In the genomic region with DNA sequence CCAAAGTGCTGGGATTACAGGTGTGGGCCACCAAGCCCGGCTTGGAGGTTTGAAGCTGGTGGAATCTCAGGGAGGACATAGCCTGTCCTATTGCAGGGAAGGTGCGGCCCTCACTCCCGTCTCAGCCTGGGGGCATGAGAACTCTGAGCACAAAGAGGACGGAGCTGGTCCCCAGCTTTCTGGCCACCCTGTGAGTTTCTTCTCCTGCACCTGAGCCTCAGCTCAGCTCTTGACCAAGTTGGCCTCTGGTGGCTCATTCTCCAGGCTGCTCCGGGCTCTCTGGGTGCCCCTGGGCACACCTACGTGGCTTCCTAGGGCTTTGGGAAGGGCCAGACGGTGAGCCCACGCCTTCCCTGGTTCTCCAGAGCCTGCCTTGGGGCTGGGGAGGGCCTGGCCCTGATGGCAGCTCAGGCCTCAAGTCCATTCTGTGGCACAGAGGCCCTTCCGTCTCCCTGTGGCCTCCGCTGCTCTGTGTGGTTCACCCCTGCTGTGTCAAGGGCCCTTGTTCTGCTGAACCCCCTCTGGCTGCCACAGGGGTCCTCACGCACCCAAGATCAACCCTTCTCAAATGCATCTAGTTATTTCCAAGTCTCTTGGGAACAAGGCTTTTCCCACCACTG, we compare ENCODE assay signal across 10 cellular contexts. TPM values are rescaled to one million over a fixed set of nuclear protein-coding genes. Genes with fewer than 3 reads are reported as not detected.
DNase-seq lines count a peak whose midpoint lies in the region; ATAC-seq, FAIRE-seq and TF ChIP-seq lines count a peak whose summit lies in the region.
"Had no signal": no experiment of that assay in that cellular context is flagged by ENCODE, and none has a peak within 500 bp of the region (broad histone marks: within the 10 kb centered on the region; RNA-seq: fewer than 3 reads in every experiment).

No MANE protein-coding gene starts in this region.

- no peak overlapping the region for H3K9ac ChIP-seq in KMS-11
- H3K9ac ChIP-seq in GM12878 (ENCODE audit: control insufficient read depth, insufficient read depth, low read length), result peak overlapping the region; percentile 84
- no peak overlapping the region for H3K9ac ChIP-seq in neuronal stem cell (ENCODE audit: low read depth, low read length, poor library complexity)

- intact Hi-C loops in Caco-2 (cut with micrococcal nuclease; ENCODE audit: unreplicated experiment) (loop anchor here (2.0 kb wide), 1 partner anchor 72 kb away; no protein-coding TSS in a partner anchor), GM12878 (cut with micrococcal nuclease; ENCODE audit: unreplicated experiment) (loop anchor here (5.0 kb wide), 1 partner anchor 47 kb away; no protein-coding TSS in a partner anchor)

- no peak overlapping the region for H2BK120ac ChIP-seq in neuronal stem cell (ENCODE audit: low read depth, low read length)

- H3K27me3 Mint-ChIP-seq in Caco-2 (ENCODE audit: insufficient read depth, unreplicated experiment), result no peaks in the 10 kb centered on the region

- H3K4me2 ChIP-seq in KMS-11 (peak overlapping the region; percentile 72; the same call in 1 of the 2 replicates), GM12878 (ENCODE audit: control insufficient read depth, insufficient read depth) (peak overlapping the region; percentile 88; the same call in 1 of the 2 replicates), neuronal stem cell (ENCODE audit: insufficient read depth, low read length, poor library complexity, severe bottlenecking) (no peak overlapping the region)

- no peak for TF ChIP-seq CTCF in Caco-2 (IDR thresholded peaks at IDR 0.05; ENCODE audit: insufficient read depth in 1 of 2, low read depth in 1 of 2, low read length in 1 of 2, severe bottlenecking in 1 of 2, unreplicated experiment in 1 of 2)
- TF ChIP-seq CTCF in KMS-11 (conservative IDR thresholded peaks at IDR 0.05; ENCODE audit: low read depth, low read length), result no peak
- no peak for TF ChIP-seq CTCF in GM12878 (IDR thresholded peaks at IDR 0.05 in 2 of 3, conservative IDR thresholded peaks at IDR 0.05 in 1 of 3; ENCODE audit: control insufficient read depth in 2 of 3, extremely low read depth in 1 of 3, insufficient read depth in 1 of 3, low read depth in 3 of 3, low read length in 3 of 3)

- no peak overlapping the region for H3K4ac ChIP-seq in neuronal stem cell (ENCODE audit: low read length)

- CTCF ChIA-PET in Caco-2 (lab: Charles Lee) (interaction anchor here (0.6 to 2.4 kb wide), 2 partner anchors 67 to 75 kb away, joined by 3 to 7 read pairs; a partner anchor contains a TSS), GM12878 (lab: Yijun Ruan, JAX) (no interaction called here)

- DNase-seq in Caco-2, result peak in 1 of 2 experiments; percentile 11
- DNase-seq in GM12878 (ENCODE audit: low read depth, low spot score), result no peak
- DNase-seq in neuronal stem cell (ENCODE audit: low spot score), result no peak
- no peak for DNase-seq in GM19239 (ENCODE audit: insufficient read length, low spot score)
- DNase-seq in NCI-H146 treated with DMSO at 0.1 percent for 48 hours (lab: John Stamatoyannopoulos, UW; ENCODE audit: unreplicated experiment), result no peak
- no peak for DNase-seq in amygdala (lab: John Stamatoyannopoulos, UW)
- DNase-seq: activated gamma-delta T cell, EL had no signal

- 0 out of 2 replicates have a peak, but pooled peaks cover 4% of the 10 kb centered on the region for H3K79me2 ChIP-seq in KMS-11 (ENCODE audit: insufficient read depth, low read depth)
- peaks cover 19% of the 10 kb centered on the region for H3K79me2 ChIP-seq in GM12878 (ENCODE audit: control insufficient read depth, insufficient read depth, low read length)

- peaks cover 70% of the 10 kb centered on the region for H3K36me3 Mint-ChIP-seq in Caco-2 (ENCODE audit: insufficient read depth, unreplicated experiment)

- peaks cover 5% of the 10 kb centered on the region for H3K79me1 ChIP-seq in neuronal stem cell (ENCODE audit: low read depth, low read length)

- POLR2A ChIA-PET in Caco-2 (lab: Charles Lee) (interaction anchor here (1.4 kb wide), 1 partner anchor 67 kb away, joined by 5 read pairs; a partner anchor contains a TSS), GM12878 (lab: Charles Lee) (interaction anchor here (0.5 to 1.8 kb wide), 3 partner anchors 9 to 475 kb away, joined by 3 to 7 read pairs (median 7); a partner anchor contains a TSS)

- no peak for ATAC-seq in GM12878
- ATAC-seq in GM21515 (IDR thresholded peaks at IDR 0.05; ENCODE audit: unreplicated experiment), result no peak

- peak overlapping the region; percentile 87 for H3K27ac Mint-ChIP-seq in Caco-2 (ENCODE audit: unreplicated experiment)

- SMC1A ChIA-PET in GM12878 (lab: Charles Lee; ENCODE audit: uncharacterized antibody, unreplicated experiment), result interaction anchor here (1.1 kb wide), 1 partner anchor 49 kb away, joined by 3 read pairs; no protein-coding TSS in a partner anchor

- no peak overlapping the region for H2BK15ac ChIP-seq in neuronal stem cell (ENCODE audit: low read length)

- H2AFZ ChIP-seq in KMS-11 (ENCODE audit: low read depth), result no peak overlapping the region
- H2AFZ ChIP-seq in GM12878 (ENCODE audit: control insufficient read depth, low read depth, low read length), result no peak overlapping the region
- no peak overlapping the region for H2AFZ ChIP-seq in neuronal stem cell (ENCODE audit: low read length)

- RAD21 ChIA-PET in GM12878 (lab: Charles Lee; ENCODE audit: unreplicated experiment), result no interaction called here

- H3K36me3 ChIP-seq in Caco-2 (ENCODE audit: control insufficient read depth, insufficient read depth, low read length) (no peaks in the 10 kb centered on the region), KMS-11 (ENCODE audit: insufficient read depth) (no peaks in the 10 kb centered on the region), GM12878 (ENCODE audit: control insufficient read depth in 2 of 2, insufficient read depth in 2 of 2, low read length in 1 of 2) (peaks cover 0 to 1% of the 10 kb centered on the region in 2 experiments; a peak in 1 of 4 replicates), neuronal stem cell (replicated peaks in 1 of 2; ENCODE audit: control insufficient read depth in 2 of 2, insufficient read depth in 2 of 2, low read length in 2 of 2) (peaks cover 0 to 8% of the 10 kb centered on the region in 2 donors)

- no peaks in the 10 kb centered on the region for H3K9me3 Mint-ChIP-seq in Caco-2 (ENCODE audit: unreplicated experiment)

- no peak for TF ChIP-seq POLR2A in GM12878 (IDR thresholded peaks at IDR 0.05; ENCODE audit: low read depth, low read length)

- H3K9me3 ChIP-seq in Caco-2, result no peaks in the 10 kb centered on the region
- no peaks in the 10 kb centered on the region for H3K9me3 ChIP-seq in GM12878 (replicated peaks; ENCODE audit: control insufficient read depth, insufficient read depth, low read length)
- peaks cover 0 to 3% of the 10 kb centered on the region in 2 donors for H3K9me3 ChIP-seq in neuronal stem cell (replicated peaks in 1 of 2; ENCODE audit: control insufficient read depth in 2 of 2, insufficient read depth in 1 of 2, low read depth in 1 of 2, low read length in 2 of 2)

- no peak overlapping the region for H2BK12ac ChIP-seq in neuronal stem cell (ENCODE audit: low read length)

- FAIRE-seq in GM12878 (lab: Jason Lieb, UNC) (no peak), GM19239 (lab: Jason Lieb, UNC) (no peak)

- BruUV-seq in Caco-2 (replicated peaks; lab: Mats Ljungman, UMichigan), result no TSS peak
- BruUV-seq in GM12878 (replicated peaks; lab: Mats Ljungman, UMichigan), result TSS peak; percentile 74

- no peak overlapping the region for H3K23ac ChIP-seq in neuronal stem cell (ENCODE audit: low read depth, low read length, poor library complexity)

- H2AK5ac ChIP-seq in neuronal stem cell (ENCODE audit: low read depth, low read length), result peak overlapping the region; percentile 26

- H4K20me1 ChIP-seq in KMS-11 (ENCODE audit: insufficient read depth), result no peaks in the 10 kb centered on the region
- no peaks in the 10 kb centered on the region for H4K20me1 ChIP-seq in GM12878 (ENCODE audit: control insufficient read depth, insufficient read depth)

- H3K27ac ChIP-seq in KMS-11 (no peak overlapping the region), GM12878 (ENCODE audit: control insufficient read depth, insufficient read depth) (peak overlapping the region; percentile 87), neuronal stem cell (replicated peaks; ENCODE audit: low read length) (no peak overlapping the region)

- H3K4me1 ChIP-seq in Caco-2 (peaks cover 75% of the 10 kb centered on the region), KMS-11 (ENCODE audit: low read depth, poor library complexity, severe bottlenecking) (peaks cover 17% of the 10 kb centered on the region), GM12878 (ENCODE audit: control insufficient read depth, insufficient read depth, low read length) (peaks cover 25% of the 10 kb centered on the region), neuronal stem cell (ENCODE audit: control insufficient read depth in 2 of 2, insufficient read depth in 1 of 2, low read depth in 1 of 2, low read length in 2 of 2) (peaks cover 36 to 43% of the 10 kb centered on the region in 2 donors)

- H3K14ac ChIP-seq in neuronal stem cell (ENCODE audit: low read length), result no peak overlapping the region

- in situ Hi-C loops in GM12878 (cut with MboI), result no loop called here

- H3K27me3 ChIP-seq in Caco-2 (replicated peaks; ENCODE audit: control insufficient read depth, insufficient read depth, low read length), result no peaks in the 10 kb centered on the region
- no peaks in the 10 kb centered on the region for H3K27me3 ChIP-seq in KMS-11 (ENCODE audit: insufficient read depth, low read depth)
- H3K27me3 ChIP-seq in GM12878 (replicated peaks in 1 of 2; ENCODE audit: control insufficient read depth in 2 of 2, insufficient read depth in 2 of 2, low read length in 1 of 2), result no peaks in the 10 kb centered on the region
- no peaks in the 10 kb centered on the region for H3K27me3 ChIP-seq in neuronal stem cell (ENCODE audit: control insufficient read depth in 3 of 3, insufficient read depth in 3 of 3, low read depth in 1 of 3, low read length in 3 of 3)

- peaks cover 42% of the 10 kb centered on the region for H3K4me1 Mint-ChIP-seq in Caco-2 (ENCODE audit: low read depth, unreplicated experiment)

- TF ChIP-seq RAD21 in GM12878 (IDR thresholded peaks at IDR 0.05; ENCODE audit: insufficient read depth, low read depth, low read length), result no peak

- H3K18ac ChIP-seq in neuronal stem cell (ENCODE audit: low read length), result peak overlapping the region; percentile 2

- no peak for TF ChIP-seq EP300 in GM12878 (IDR thresholded peaks at IDR 0.05; ENCODE audit: borderline replicate concordance in 1 of 2, control insufficient read depth in 1 of 2, low read depth in 2 of 2, low read length in 2 of 2)

- no peak overlapping the region for H4K91ac ChIP-seq in neuronal stem cell (ENCODE audit: low read depth, low read length, poor library complexity)

- WGBS in GM12878 (ENCODE audit: insufficient coverage, insufficient replicate concordance, low lambda C conversion rate, missing lambda C conversion rate), result 95% methylated on average over 11 of the region's 11 CpGs
- no CpG with 5 or more reads among the region's 11 CpGs for WGBS in neuronal stem cell (ENCODE audit: extremely low coverage in 2 of 2, insufficient read length in 2 of 2, insufficient replicate concordance in 1 of 2), 2 donors

- H3K4me3 Mint-ChIP-seq in Caco-2 (ENCODE audit: unreplicated experiment), result peak overlapping the region; percentile 40

- H3K4me3 ChIP-seq in Caco-2 (ENCODE audit: low read depth, low read length) (no peak overlapping the region), KMS-11 (IDR thresholded peaks at IDR 0.05; ENCODE audit: insufficient read depth, low read depth, low read length) (no peak overlapping the region), GM12878 (peak overlapping the region; percentile 77; the same call in 1 of the 2 replicates), neuronal stem cell (ENCODE audit: low read length in 2 of 2) (no peak overlapping the region)

- H2BK5ac ChIP-seq in neuronal stem cell (ENCODE audit: low read length), result peak overlapping the region; percentile 1

- no peak overlapping the region for H4K8ac ChIP-seq in neuronal stem cell (ENCODE audit: low read depth, low read length)

RNA-seq across cellular contexts. Expression of a gene that starts 6.9 kb away (rescaled TPM):
- total RNA-seq in Caco-2 (2022), result 330 and 359 TPM in 2 replicates
- 81.2 and 110 TPM in 2 replicates for total RNA-seq in GM12878 (2013; cell fraction: nucleolus; rRNA removed)
- total RNA-seq in GM12878 (2014; rRNA removed), result 67.4 and 73.8 TPM in 2 replicates
- 18.0 and 20.8 TPM in 2 replicates for total RNA-seq in GM12878 (2014; rRNA removed; fragmentation: Illumina TruSeq; extraction: Trizol)
- total RNA-seq in GM12878 (2021), result 333 and 348 TPM in 2 replicates
- 15.3 TPM for polyA plus RNA-seq in GM12878 (2011; ENCODE audit: low read depth)
- polyA plus RNA-seq in GM12878 (2011; rRNA removed), result 4.5 and 10.8 TPM in 2 replicates
- polyA plus RNA-seq in GM12878 (2011; cell fraction: cytosol; rRNA removed), result 31.3 and 40.9 TPM in 2 replicates
- polyA plus RNA-seq in GM12878 (2011; cell fraction: nucleus; rRNA removed), result 137 and 205 TPM in 2 replicates
- polyA plus RNA-seq in GM12878 (2012), result 82.0 and 91.6 TPM in 2 replicates
- 1.6 and 12.8 TPM in 2 replicates for polyA plus RNA-seq in GM12878 (2014; fragmentation: Illumina TruSeq; extraction: Trizol)
- polyA plus RNA-seq in GM12878 (2014; fragmentation: Nextera tagmentation; extraction: Ambion mirVana), result under 1 TPM; 0.19 to 0.31 TPM
- 87.8 and 131 TPM in 2 replicates for polyA plus RNA-seq in GM12878 (2014; rRNA removed)
- polyA plus RNA-seq in GM12878 (2016; fragmentation: Nextera tagmentation; extraction: Ambion mirVana), result 10 to 100 TPM; 40.1 to 42.5 TPM
- 21.8 and 51.5 TPM in 2 replicates for polyA minus RNA-seq in GM12878 (2011; rRNA and poly(A)+ RNA removed)
- polyA minus RNA-seq in GM12878 (2011; cell fraction: cytosol; rRNA and poly(A)+ RNA removed), result 91.7 and 93.8 TPM in 2 replicates
- 35.7 and 66.9 TPM in 2 replicates for polyA minus RNA-seq in GM12878 (2011; cell fraction: nucleus; rRNA and poly(A)+ RNA removed)
- polyA plus RNA-seq in neuronal stem cell (2013, experiment 1 of 2), result 128 TPM
- polyA plus RNA-seq in neuronal stem cell (2013, experiment 2 of 2), result 131 TPM

RNA-seq across cellular contexts. Expression of a gene that starts 39.3 kb away (rescaled TPM):
- total RNA-seq in Caco-2 (2022), result 129 TPM in 2 replicates
- total RNA-seq in GM12878 (2013; cell fraction: nucleolus; rRNA removed), result 56.8 and 75.9 TPM in 2 replicates
- total RNA-seq in GM12878 (2014; rRNA removed), result 107 and 132 TPM in 2 replicates
- total RNA-seq in GM12878 (2014; rRNA removed; fragmentation: Illumina TruSeq; extraction: Trizol), result 43.3 and 50.3 TPM in 2 replicates
- 137 and 157 TPM in 2 replicates for total RNA-seq in GM12878 (2021)
- polyA plus RNA-seq in GM12878 (2011; ENCODE audit: low read depth), result 52.5 TPM
- polyA plus RNA-seq in GM12878 (2011; rRNA removed), result 21.0 and 42.6 TPM in 2 replicates
- 77.7 and 101 TPM in 2 replicates for polyA plus RNA-seq in GM12878 (2011; cell fraction: cytosol; rRNA removed)
- polyA plus RNA-seq in GM12878 (2011; cell fraction: nucleus; rRNA removed), result 285 and 360 TPM in 2 replicates
- polyA plus RNA-seq in GM12878 (2012), result 61.7 and 71.7 TPM in 2 replicates
- polyA plus RNA-seq in GM12878 (2014; fragmentation: Illumina TruSeq; extraction: Trizol), result 13.8 and 46.5 TPM in 2 replicates
- 10 to 100 TPM in 1 of 2 experiments, 1 to 10 TPM in 1; 6.1 to 15.3 TPM for polyA plus RNA-seq in GM12878 (2014; fragmentation: Nextera tagmentation; extraction: Ambion mirVana)
- 147 and 155 TPM in 2 replicates for polyA plus RNA-seq in GM12878 (2014; rRNA removed)
- 10 to 100 TPM in 1 of 2 experiments, 1 to 10 TPM in 1; 9.7 to 25.4 TPM for polyA plus RNA-seq in GM12878 (2016; fragmentation: Nextera tagmentation; extraction: Ambion mirVana)
- 23.4 and 40.3 TPM in 2 replicates for polyA minus RNA-seq in GM12878 (2011; rRNA and poly(A)+ RNA removed)
- 25.4 and 29.1 TPM in 2 replicates for polyA minus RNA-seq in GM12878 (2011; cell fraction: cytosol; rRNA and poly(A)+ RNA removed)
- polyA minus RNA-seq in GM12878 (2011; cell fraction: nucleus; rRNA and poly(A)+ RNA removed), result 63.5 and 104 TPM in 2 replicates
- 33.5 TPM for polyA plus RNA-seq in neuronal stem cell (2013, experiment 1 of 2)
- polyA plus RNA-seq in neuronal stem cell (2013, experiment 2 of 2), result 31.8 TPM

RNA-seq across cellular contexts. Expression of a gene that starts 53.2 kb away (rescaled TPM):
- total RNA-seq in Caco-2 (2022) (185 and 195 TPM in 2 replicates), GM12878 (2014; rRNA removed) (110 and 131 TPM in 2 replicates), GM12878 (2014; rRNA removed; fragmentation: Illumina TruSeq; extraction: Trizol) (35.1 and 37.1 TPM in 2 replicates), GM12878 (2021) (113 and 122 TPM in 2 replicates)
- 41.6 and 44.7 TPM in 2 replicates for total RNA-seq in GM12878 (2013; cell fraction: nucleolus; rRNA removed)
- polyA plus RNA-seq in GM12878 (2011; ENCODE audit: low read depth), result 21.3 TPM
- polyA plus RNA-seq in GM12878 (2011; rRNA removed) (14.3 and 53.3 TPM in 2 replicates), GM12878 (2014; fragmentation: Illumina TruSeq; extraction: Trizol) (7.5 and 32.8 TPM in 2 replicates), GM12878 (2014; fragmentation: Nextera tagmentation; extraction: Ambion mirVana) (10 to 100 TPM in 1 of 2 experiments, 1 to 10 TPM in 1; 2.2 to 11.5 TPM), GM12878 (2014; rRNA removed) (102 and 119 TPM in 2 replicates), GM12878 (2016; fragmentation: Nextera tagmentation; extraction: Ambion mirVana) (100 to 1,000 TPM; 119 to 146 TPM)
- 65.9 and 98.5 TPM in 2 replicates for polyA plus RNA-seq in GM12878 (2011; cell fraction: cytosol; rRNA removed)
- 198 and 262 TPM in 2 replicates for polyA plus RNA-seq in GM12878 (2011; cell fraction: nucleus; rRNA removed)
- 41.2 and 44.0 TPM in 2 replicates for polyA plus RNA-seq in GM12878 (2012)
- 50.1 and 72.3 TPM in 2 replicates for polyA minus RNA-seq in GM12878 (2011; rRNA and poly(A)+ RNA removed)
- 44.1 and 45.0 TPM in 2 replicates for polyA minus RNA-seq in GM12878 (2011; cell fraction: cytosol; rRNA and poly(A)+ RNA removed)
- 42.7 and 84.3 TPM in 2 replicates for polyA minus RNA-seq in GM12878 (2011; cell fraction: nucleus; rRNA and poly(A)+ RNA removed)
- polyA plus RNA-seq in neuronal stem cell (2013, experiment 1 of 2), result 67.9 TPM
- polyA plus RNA-seq in neuronal stem cell (2013, experiment 2 of 2), result 66.6 TPM

RNA-seq across cellular contexts. Expression of a gene that starts 53.3 kb away (rescaled TPM):
- total RNA-seq in Caco-2 (2022), result 33.0 and 35.5 TPM in 2 replicates
- 23.5 and 23.7 TPM in 2 replicates for total RNA-seq in GM12878 (2013; cell fraction: nucleolus; rRNA removed)
- 14.5 and 14.8 TPM in 2 replicates for total RNA-seq in GM12878 (2014; rRNA removed)
- total RNA-seq in GM12878 (2014; rRNA removed; fragmentation: Illumina TruSeq; extraction: Trizol), result 5.2 and 7.8 TPM in 2 replicates
- total RNA-seq in GM12878 (2021), result 17.7 and 19.6 TPM in 2 replicates
- polyA plus RNA-seq in GM12878 (2011; ENCODE audit: low read depth), result 10.9 TPM
- 4.4 and 7.1 TPM in 2 replicates for polyA plus RNA-seq in GM12878 (2011; rRNA removed)
- 6.6 and 12.0 TPM in 2 replicates for polyA plus RNA-seq in GM12878 (2011; cell fraction: cytosol; rRNA removed)
- polyA plus RNA-seq in GM12878 (2011; cell fraction: nucleus; rRNA removed), result 83.6 and 89.3 TPM in 2 replicates
- polyA plus RNA-seq in GM12878 (2012), result 20.4 and 23.3 TPM in 2 replicates
- 1.3 and 7.2 TPM in 2 replicates for polyA plus RNA-seq in GM12878 (2014; fragmentation: Illumina TruSeq; extraction: Trizol)
- polyA plus RNA-seq in GM12878 (2014; fragmentation: Nextera tagmentation; extraction: Ambion mirVana), result under 1 TPM; 0.10 to 0.93 TPM
- polyA plus RNA-seq in GM12878 (2014; rRNA removed), result 19.0 and 22.4 TPM in 2 replicates
- polyA plus RNA-seq in GM12878 (2016; fragmentation: Nextera tagmentation; extraction: Ambion mirVana), result 1 to 10 TPM; 1.6 to 2.6 TPM
- polyA minus RNA-seq in GM12878 (2011; rRNA and poly(A)+ RNA removed), result 2.4 and 4.8 TPM in 2 replicates
- 2.9 and 4.4 TPM in 2 replicates for polyA minus RNA-seq in GM12878 (2011; cell fraction: cytosol; rRNA and poly(A)+ RNA removed)
- polyA minus RNA-seq in GM12878 (2011; cell fraction: nucleus; rRNA and poly(A)+ RNA removed), result 8.1 and 8.2 TPM in 2 replicates
- polyA plus RNA-seq in neuronal stem cell (2013, experiment 1 of 2), result 25.7 TPM
- 26.2 TPM for polyA plus RNA-seq in neuronal stem cell (2013, experiment 2 of 2)
